In the genomic region with DNA sequence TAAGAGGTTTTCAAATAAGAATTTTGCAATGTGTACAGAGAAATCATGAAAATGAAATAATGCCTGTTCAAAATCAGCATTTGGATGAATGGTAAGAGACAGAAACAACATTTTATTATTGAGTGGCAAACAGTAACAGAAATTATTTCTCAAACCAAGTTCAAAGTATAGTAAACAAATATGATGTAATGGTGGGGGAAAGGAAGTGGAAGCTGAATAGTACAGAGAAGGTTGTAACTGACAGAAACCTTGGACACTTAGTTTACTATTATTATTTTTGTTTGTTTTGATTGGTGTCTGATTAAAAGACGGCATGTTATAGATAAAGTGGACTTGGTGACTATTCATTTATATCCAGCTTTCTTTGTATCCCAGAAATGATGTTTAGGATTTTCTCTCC, we compare ENCODE assay signal across 35 cellular contexts.
DNase-seq lines count a peak whose midpoint lies in the region; ATAC-seq, FAIRE-seq and TF ChIP-seq lines count a peak whose summit lies in the region.
"Had no signal": no experiment of that assay in that cellular context is flagged by ENCODE, and none has a peak within 500 bp of the region (broad histone marks: within the 10 kb centered on the region; RNA-seq: fewer than 3 reads in every experiment).

No MANE protein-coding gene starts in this region.

- no peaks in the 10 kb centered on the region for H4K20me1 ChIP-seq in SK-N-SH (ENCODE audit: insufficient read depth)
- no peaks in the 10 kb centered on the region for H4K20me1 ChIP-seq in GM12878 (ENCODE audit: control insufficient read depth, insufficient read depth)
- no peaks in the 10 kb centered on the region for H4K20me1 ChIP-seq in HepG2 (ENCODE audit: insufficient read depth, low read length)
- H4K20me1 ChIP-seq in smooth muscle cell (ENCODE audit: low read depth), result no peaks in the 10 kb centered on the region
- H4K20me1 ChIP-seq: BLaER1; BLaER1 treated with 17β-estradiol and CSF1 and Interleukin-3, amounts not matched to agents 10 nM and 100 nM had no signal

- WGBS in SK-N-SH (ENCODE audit: low lambda C conversion rate), result 55% methylated on average over 1 of the region's 1 CpG
- 54% methylated on average over 1 of the region's 1 CpG for WGBS in GM12878 (ENCODE audit: insufficient coverage, insufficient replicate concordance, low lambda C conversion rate, missing lambda C conversion rate)
- WGBS in HepG2 (ENCODE audit: low lambda C conversion rate), result 4% methylated on average over 1 of the region's 1 CpG
- 96% methylated on average over 1 of the region's 1 CpG for WGBS in smooth muscle cell (ENCODE audit: low lambda C conversion rate)
- WGBS in ovary, 3 donors, result 29 to 85% (median 31%) methylated on average over 1 of the region's 1 CpG

- H3K9me2 ChIP-seq in SK-N-SH, result no peaks in the 10 kb centered on the region; the same call in 1 of the 2 replicates

- no peak for FAIRE-seq in GM12878 (lab: Jason Lieb, UNC)
- FAIRE-seq in HepG2 (lab: Jason Lieb, UNC), result no peak
- FAIRE-seq: A204.1, A549, D721Med had no signal

- H3K4me2 ChIP-seq in SK-N-SH (no peak overlapping the region), GM12878 (ENCODE audit: control insufficient read depth, insufficient read depth) (no peak overlapping the region), HepG2 (ENCODE audit: low read depth, low read length) (no peak overlapping the region), smooth muscle cell (no peak overlapping the region)
- H3K4me2 ChIP-seq: A549; BLaER1; BLaER1 treated with 17β-estradiol and CSF1 and Interleukin-3, amounts not matched to agents 10 nM and 100 nM had no signal

- H3K4me3 ChIP-seq in SK-N-SH (ENCODE audit: low read depth in 2 of 2, low read length in 1 of 2) (no peak overlapping the region), GM12878 (no peak overlapping the region), HepG2 (replicated peaks in 1 of 3; ENCODE audit: insufficient read depth in 1 of 3, low read depth in 2 of 3, low read length in 3 of 3) (no peak overlapping the region), smooth muscle cell (no peak overlapping the region), ovary (no peak overlapping the region)
- H3K4me3 ChIP-seq: A549; BLaER1; BLaER1 treated with 17β-estradiol and CSF1 and Interleukin-3, amounts not matched to agents 10 nM and 100 nM had no signal

- no peak for TF ChIP-seq RAD21 in SK-N-SH (IDR thresholded peaks at IDR 0.05; ENCODE audit: low read length)
- no peak for TF ChIP-seq RAD21 in GM12878 (IDR thresholded peaks at IDR 0.05; ENCODE audit: insufficient read depth, low read depth, low read length)
- no peak for TF ChIP-seq RAD21 in HepG2 (CRISPR knock-in tag; IDR thresholded peaks at IDR 0.05)

- H3K27ac ChIP-seq in SK-N-SH (ENCODE audit: low read depth in 2 of 2, low read length in 1 of 2) (no peak overlapping the region), GM12878 (ENCODE audit: control insufficient read depth, insufficient read depth) (no peak overlapping the region), HepG2 (ENCODE audit: extremely low read length, insufficient read depth, low read length) (no peak overlapping the region), smooth muscle cell (ENCODE audit: low read depth) (no peak overlapping the region), ovary (no peak overlapping the region)
- H3K27ac ChIP-seq: 22Rv1; A549; BLaER1; BLaER1 treated with 17β-estradiol and CSF1 and Interleukin-3, amounts not matched to agents 10 nM and 100 nM; C4-2B had no signal

- TF ChIP-seq CTCF in SK-N-SH (IDR thresholded peaks at IDR 0.05) (no peak), GM12878 (IDR thresholded peaks at IDR 0.05 in 2 of 3, conservative IDR thresholded peaks at IDR 0.05 in 1 of 3; ENCODE audit: control insufficient read depth in 2 of 3, extremely low read depth in 1 of 3, insufficient read depth in 1 of 3, low read depth in 3 of 3, low read length in 3 of 3) (no peak), HepG2 (CRISPR knock-in tag; IDR thresholded peaks at IDR 0.05) (no peak), smooth muscle cell (IDR thresholded peaks at IDR 0.05; ENCODE audit: borderline replicate concordance, insufficient read depth, poor library complexity, severe bottlenecking) (no peak), ovary (IDR thresholded peaks at IDR 0.05) (no peak)

- intact Hi-C loops in GM12878 (cut with micrococcal nuclease; ENCODE audit: unreplicated experiment) (no loop called here), HepG2 (cut with micrococcal nuclease; ENCODE audit: unreplicated experiment) (no loop called here), ovary (cut with DNase I) (no loop called here)

- H3K36me3 ChIP-seq in SK-N-SH (replicated peaks in 1 of 2; ENCODE audit: control insufficient read depth in 1 of 2, insufficient read depth in 2 of 2, low read length in 1 of 2) (no peaks in the 10 kb centered on the region), GM12878 (ENCODE audit: control insufficient read depth in 2 of 2, insufficient read depth in 2 of 2, low read length in 1 of 2) (no peaks in the 10 kb centered on the region), HepG2 (replicated peaks in 1 of 2; ENCODE audit: control insufficient read depth in 1 of 2, insufficient read depth in 2 of 2, low read length in 2 of 2) (no peaks in the 10 kb centered on the region), smooth muscle cell (ENCODE audit: low read depth) (no peaks in the 10 kb centered on the region), ovary (no peaks in the 10 kb centered on the region)
- H3K36me3 ChIP-seq: BE2C; BLaER1; BLaER1 treated with 17β-estradiol and CSF1 and Interleukin-3, amounts not matched to agents 10 nM and 100 nM had no signal

- no peak for TF ChIP-seq POLR2A in GM12878 (IDR thresholded peaks at IDR 0.05; ENCODE audit: low read depth, low read length)
- no peak for TF ChIP-seq POLR2A in HepG2 (IDR thresholded peaks at IDR 0.05; ENCODE audit: insufficient read depth in 1 of 2, low read depth in 2 of 2, low read length in 2 of 2)
- no peak for TF ChIP-seq POLR2A in ovary (IDR thresholded peaks at IDR 0.05)

- H3K4me1 ChIP-seq in SK-N-SH (ENCODE audit: control insufficient read depth in 1 of 2, insufficient read depth in 2 of 2, low read depth in 1 of 2, low read length in 1 of 2) (no peaks in the 10 kb centered on the region), GM12878 (ENCODE audit: control insufficient read depth, insufficient read depth, low read length) (no peaks in the 10 kb centered on the region), HepG2 (ENCODE audit: insufficient read depth, low read length) (peaks cover 5% of the 10 kb centered on the region), smooth muscle cell (ENCODE audit: low read depth) (no peaks in the 10 kb centered on the region), ovary (ENCODE audit: insufficient read depth) (no peaks in the 10 kb centered on the region)
- H3K4me1 ChIP-seq: A549; BE2C; BLaER1; BLaER1 treated with 17β-estradiol and CSF1 and Interleukin-3, amounts not matched to agents 10 nM and 100 nM; Caco-2 had no signal

- H3K9me3 ChIP-seq in SK-N-SH, result no peaks in the 10 kb centered on the region
- no peaks in the 10 kb centered on the region for H3K9me3 ChIP-seq in GM12878 (replicated peaks; ENCODE audit: control insufficient read depth, insufficient read depth, low read length)
- H3K9me3 ChIP-seq in HepG2 (ENCODE audit: low read length), result no peaks in the 10 kb centered on the region
- no peaks in the 10 kb centered on the region for H3K9me3 ChIP-seq in smooth muscle cell (replicated peaks; ENCODE audit: low read depth)
- no peaks in the 10 kb centered on the region for H3K9me3 ChIP-seq in ovary
- H3K9me3 ChIP-seq: A549; BE2C; BLaER1; BLaER1 treated with 17β-estradiol and CSF1 and Interleukin-3, amounts not matched to agents 10 nM and 100 nM; Caco-2 had no signal

- POLR2A ChIA-PET in SK-N-SH (lab: Yijun Ruan, JAX) (no interaction called here), GM12878 (lab: Charles Lee) (no interaction called here), HepG2 (lab: Yijun Ruan, JAX) (no interaction called here)

- no peaks in the 10 kb centered on the region for H3K79me2 ChIP-seq in SK-N-SH (ENCODE audit: insufficient read depth)
- no peaks in the 10 kb centered on the region for H3K79me2 ChIP-seq in GM12878 (ENCODE audit: control insufficient read depth, insufficient read depth, low read length)
- H3K79me2 ChIP-seq in HepG2 (ENCODE audit: insufficient read depth, low read length), result no peaks in the 10 kb centered on the region
- H3K79me2 ChIP-seq in smooth muscle cell (ENCODE audit: low read depth), result no peaks in the 10 kb centered on the region

- BruUV-seq in GM12878 (replicated peaks; lab: Mats Ljungman, UMichigan) (no TSS peak), HepG2 (replicated peaks; lab: Mats Ljungman, UMichigan) (no TSS peak)

- RAD21 ChIA-PET in GM12878 (lab: Charles Lee; ENCODE audit: unreplicated experiment), result no interaction called here

- peaks cover 4% of the 10 kb centered on the region for H3F3A ChIP-seq in SK-N-SH (replicated peaks; ENCODE audit: insufficient read depth)
- no peaks in the 10 kb centered on the region for H3F3A ChIP-seq in smooth muscle cell (ENCODE audit: low read depth)

- SMC1A ChIA-PET in GM12878 (lab: Charles Lee; ENCODE audit: uncharacterized antibody, unreplicated experiment), result interaction anchor here (1.6 kb wide), 1 partner anchor 18 kb away, joined by 3 read pairs; no protein-coding TSS in a partner anchor

- H2AFZ ChIP-seq in SK-N-SH (ENCODE audit: low read depth) (0 out of 2 replicates have a peak overlapping the region, but pooled peaks have one; percentile 35), GM12878 (ENCODE audit: control insufficient read depth, low read depth, low read length) (no peak overlapping the region), HepG2 (ENCODE audit: low read length) (no peak overlapping the region), smooth muscle cell (ENCODE audit: low read depth) (peak overlapping the region; percentile 42)

- CTCF ChIA-PET in SK-N-SH (lab: Yijun Ruan, JAX), result no interaction called here
- CTCF ChIA-PET in GM12878 (lab: Yijun Ruan, JAX), result no interaction called here
- CTCF ChIA-PET in HepG2 (lab: Yijun Ruan, JAX; ENCODE audit: low intra/inter-chr PET ratio, low total read pairs), result no interaction called here

- in situ Hi-C loops in GM12878 (cut with MboI), result no loop called here
- in situ Hi-C loops in HepG2 (cut with HindIII; ENCODE audit: extremely low pct_ligation_motif_present, low pct_unique_long_range_greater_than_20kb), result no loop called here

- TF ChIP-seq EP300 in SK-N-SH (IDR thresholded peaks at IDR 0.05; ENCODE audit: borderline replicate concordance in 1 of 2, low read depth in 1 of 2, low read length in 1 of 2) (no peak), GM12878 (IDR thresholded peaks at IDR 0.05; ENCODE audit: borderline replicate concordance in 1 of 2, control insufficient read depth in 1 of 2, low read depth in 2 of 2, low read length in 2 of 2) (no peak), HepG2 (IDR thresholded peaks at IDR 0.05; ENCODE audit: low read depth in 2 of 2, low read length in 2 of 2) (no peak), HepG2 (CRISPR knock-in tag; IDR thresholded peaks at IDR 0.05; ENCODE audit: borderline replicate concordance) (no peak), ovary (IDR thresholded peaks at IDR 0.05) (no peak)

- ATAC-seq in SK-N-SH treated with all-trans-retinoic acid at 6 μM for 48 hours, result no peak
- no peak for ATAC-seq in GM12878
- ATAC-seq in HepG2, result no peak
- ATAC-seq in HG03439 (IDR thresholded peaks at IDR 0.05; ENCODE audit: unreplicated experiment), result no peak
- ATAC-seq: A549; CD8-positive, alpha-beta T cell had no signal

- DNase-seq in SK-N-SH (no peak), GM12878 (ENCODE audit: low read depth, low spot score) (no peak), HepG2 (ENCODE audit: low spot score) (no peak), smooth muscle cell (lab: John Stamatoyannopoulos, UW; ENCODE audit: unreplicated experiment) (no peak), ovary (no peak)
- no peak for DNase-seq in activated CD4-positive, alpha-beta T cell treated with anti-CD3 and anti-CD28 coated beads, Interleukin-2, amount 50 U/mL, for 4 hours
- DNase-seq: 8988T; ACHN; AML-193; BE2C; C1 segment of cervical spinal cord; Caco-2; Calu3; CD4-positive, alpha-beta memory T cell; CD4-positive, alpha-beta T cell; CD4-positive, CD25-positive, alpha-beta regulatory T cell; CD8-positive, alpha-beta memory T cell; CD8-positive, alpha-beta T cell; COR-L47; DMS 273 treated with DMSO at 0.1 percent for 48 hours; DMS153; DMS53; DMS79; DMS79 treated with DMSO at 0.1 percent for 48 hours; DND-41; EL had no signal

- H3K9ac ChIP-seq in SK-N-SH, result no peak overlapping the region
- H3K9ac ChIP-seq in GM12878 (ENCODE audit: control insufficient read depth, insufficient read depth, low read length), result no peak overlapping the region
- no peak overlapping the region for H3K9ac ChIP-seq in HepG2 (ENCODE audit: insufficient read depth, low read depth, low read length)
- H3K9ac ChIP-seq in smooth muscle cell (ENCODE audit: low read depth), result no peak overlapping the region
- H3K9ac ChIP-seq: BLaER1; BLaER1 treated with 17β-estradiol and CSF1 and Interleukin-3, amounts not matched to agents 10 nM and 100 nM had no signal

- H3K27me3 ChIP-seq in SK-N-SH (ENCODE audit: insufficient read depth), result no peaks in the 10 kb centered on the region
- H3K27me3 ChIP-seq in GM12878 (replicated peaks in 1 of 2; ENCODE audit: control insufficient read depth in 2 of 2, insufficient read depth in 2 of 2, low read length in 1 of 2), result no peaks in the 10 kb centered on the region
- no peaks in the 10 kb centered on the region for H3K27me3 ChIP-seq in HepG2 (ENCODE audit: control insufficient read depth in 1 of 2, insufficient read depth in 2 of 2, low read length in 2 of 2)
- no peaks in the 10 kb centered on the region for H3K27me3 ChIP-seq in smooth muscle cell (ENCODE audit: low read depth)
- no peaks in the 10 kb centered on the region for H3K27me3 ChIP-seq in ovary
- H3K27me3 ChIP-seq: BE2C; BLaER1; BLaER1 treated with 17β-estradiol and CSF1 and Interleukin-3, amounts not matched to agents 10 nM and 100 nM had no signal

Comparison
In these comparisons a context has a peak if more than half of its experiments do, and no peak if none do; other contexts are left out.
1. H2AFZ ChIP-seq: peak in SK-N-SH (single experiment) and smooth muscle cell (single experiment); none in GM12878 (single experiment) and HepG2 (single experiment).